ENCODE assay signal across 8 cellular contexts in the genomic region with DNA sequence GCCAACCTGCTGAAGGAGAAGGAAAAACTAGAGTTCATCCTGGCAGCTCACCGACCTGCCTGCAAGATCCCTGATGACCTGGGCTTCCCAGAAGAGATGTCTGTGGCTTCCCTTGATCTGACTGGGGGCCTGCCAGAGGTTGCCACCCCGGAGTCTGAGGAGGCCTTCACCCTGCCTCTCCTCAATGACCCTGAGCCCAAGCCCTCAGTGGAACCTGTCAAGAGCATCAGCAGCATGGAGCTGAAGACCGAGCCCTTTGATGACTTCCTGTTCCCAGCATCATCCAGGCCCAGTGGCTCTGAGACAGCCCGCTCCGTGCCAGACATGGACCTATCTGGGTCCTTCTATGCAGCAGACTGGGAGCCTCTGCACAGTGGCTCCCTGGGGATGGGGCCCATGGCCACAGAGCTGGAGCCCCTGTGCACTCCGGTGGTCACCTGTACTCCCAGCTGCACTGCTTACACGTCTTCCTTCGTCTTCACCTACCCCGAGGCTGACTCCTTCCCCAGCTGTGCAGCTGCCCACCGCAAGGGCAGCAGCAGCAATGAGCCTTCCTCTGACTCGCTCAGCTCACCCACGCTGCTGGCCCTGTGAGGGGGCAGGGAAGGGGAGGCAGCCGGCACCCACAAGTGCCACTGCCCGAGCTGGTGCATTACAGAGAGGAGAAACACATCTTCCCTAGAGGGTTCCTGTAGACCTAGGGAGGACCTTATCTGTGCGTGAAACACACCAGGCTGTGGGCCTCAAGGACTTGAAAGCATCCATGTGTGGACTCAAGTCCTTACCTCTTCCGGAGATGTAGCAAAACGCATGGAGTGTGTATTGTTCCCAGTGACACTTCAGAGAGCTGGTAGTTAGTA. TPM values are rescaled to one million over a fixed set of nuclear protein-coding genes. Genes with fewer than 3 reads are reported as not detected.
A peak's percentile ranks its signal among the peaks of the same experiment; 100 is the strongest.
DNase-seq lines count a peak whose midpoint lies in the region; ATAC-seq, FAIRE-seq and TF ChIP-seq lines count a peak whose summit lies in the region.

No MANE protein-coding gene starts in this region.

- H3K36me3 ChIP-seq in BLaER1 treated with 17β-estradiol and CSF1 and Interleukin-3, amounts not matched to agents 10 nM and 100 nM = peaks cover 21 to 39% (median 36%) of the 10 kb centered on the region in 11 experiments
- H3K36me3 ChIP-seq in SK-N-MC (ENCODE audit: insufficient read depth, low read length) (peaks cover 30% of the 10 kb centered on the region), H1 (ENCODE audit: control insufficient read depth in 2 of 4, insufficient read depth in 4 of 4, low read length in 3 of 4) (peaks cover 9 to 14% (median 10%) of the 10 kb centered on the region in 4 experiments; a peak in 7 of 8 replicates)
- peaks cover 0 to 22% (median 0%) of the 10 kb centered on the region in 3 experiments for H3K36me3 ChIP-seq in naive thymus-derived CD4-positive, alpha-beta T cell (ENCODE audit: control insufficient read depth in 2 of 3, insufficient read depth in 3 of 3, low read length in 3 of 3)

- H3K79me2 ChIP-seq in H1 (ENCODE audit: control insufficient read depth in 1 of 2, insufficient read depth in 2 of 2, low read length in 2 of 2) = peaks cover 0 to 12% of the 10 kb centered on the region in 2 experiments; a peak in 2 of 4 replicates

- POLR2A ChIA-PET in H1 (lab: Charles Lee; ENCODE audit: partially characterized antibody) = interaction anchor here (0.8 to 14.8 kb wide), 21 partner anchors 10 to 154 kb away, joined by 3 to 351 read pairs (median 5); partner anchors contain the start of gene NEK9
- POLR2A ChIA-PET in naive thymus-derived CD4-positive, alpha-beta T cell (lab: Charles Lee) = interaction anchor here (0.6 to 1.5 kb wide), 4 partner anchors 8 to 105 kb away, joined by 3 to 5 read pairs (median 4); no protein-coding TSS in a partner anchor

- peak; percentile 62 to 80 for TF ChIP-seq POLR2A in H1 (IDR thresholded peaks at IDR 0.05; ENCODE audit: control extremely low read depth in 1 of 2, low read depth in 2 of 2, low read length in 2 of 2)

- H3K27ac Mint-ChIP-seq in naive thymus-derived CD4-positive, alpha-beta T cell = peak overlapping the region in 8 of 9 donors; percentile 65 to 99 (median 87)

- peaks cover 15 to 45% (median 32%) of the 10 kb centered on the region in 7 donors for H3K4me1 Mint-ChIP-seq in naive thymus-derived CD4-positive, alpha-beta T cell

- no peak overlapping the region for H3K56ac ChIP-seq in H1 (replicated peaks; ENCODE audit: insufficient read length, low read depth, low read length)

- DNase-seq in SK-N-MC (ENCODE audit: low read depth, low spot score) = no peak
- DNase-seq in H1 (ENCODE audit: low read depth in 1 of 2, low spot score in 2 of 2) = no peak
- DNase-seq in naive thymus-derived CD4-positive, alpha-beta T cell = peak in 7 of 9 donors; percentile 11 to 60 (median 44)
- no peak for DNase-seq in glomerular visceral epithelial cell (ENCODE audit: extremely low spot score)
- DNase-seq in NCI-H510A (lab: John Stamatoyannopoulos, UW) = no peak

- peak overlapping the region in 7 of 11 experiments; percentile 15 to 100 (median 98); a peak in 13 of 22 replicates for H3K27ac ChIP-seq in BLaER1 treated with 17β-estradiol and CSF1 and Interleukin-3, amounts not matched to agents 10 nM and 100 nM
- H3K27ac ChIP-seq in SK-N-MC = 0 out of 2 replicates have a peak overlapping the region, but pooled peaks have one; percentile 26
- H3K27ac ChIP-seq in H1 (ENCODE audit: low read depth, low read length) = no peak overlapping the region; the same call in 1 of the 2 replicates
- H3K27ac ChIP-seq in naive thymus-derived CD4-positive, alpha-beta T cell (ENCODE audit: low read depth, low read length) = no peak overlapping the region

- H3K79me1 ChIP-seq in H1 (ENCODE audit: low read depth, low read length) = no peaks in the 10 kb centered on the region

- H3K27me3 Mint-ChIP-seq in naive thymus-derived CD4-positive, alpha-beta T cell = peaks cover 0 to 74% (median 3%) of the 10 kb centered on the region in 5 donors

- peak overlapping the region; percentile 80 to 100 (median 99) for H3K4me2 ChIP-seq in BLaER1 treated with 17β-estradiol and CSF1 and Interleukin-3, amounts not matched to agents 10 nM and 100 nM
- peak overlapping the region; percentile 92 for H3K4me2 ChIP-seq in H1 (ENCODE audit: insufficient read depth in 1 of 2, low read depth in 2 of 2, low read length in 2 of 2)

- H2BK20ac ChIP-seq in H1 (ENCODE audit: low read length) = peak overlapping the region; percentile 38; the same call in 1 of the 2 replicates

- H2BK12ac ChIP-seq in H1 (ENCODE audit: low read depth, low read length) = peak overlapping the region; percentile 94; the same call in 1 of the 2 replicates

- H3K23me2 ChIP-seq in H1 (ENCODE audit: low read depth, low read length) = peaks cover 24% of the 10 kb centered on the region; the same call in 1 of the 2 replicates

- peak overlapping the region; percentile 30 for H2BK120ac ChIP-seq in H1 (replicated peaks; ENCODE audit: low read depth, low read length)

- peak overlapping the region; percentile 42; the same call in 1 of the 2 replicates for H4K8ac ChIP-seq in H1 (ENCODE audit: extremely low read depth, insufficient read depth, low read length)

- ATAC-seq in naive thymus-derived CD4-positive, alpha-beta T cell = no peak
- ATAC-seq in GM18498 (IDR thresholded peaks at IDR 0.05; ENCODE audit: unreplicated experiment) = no peak
- no peak for ATAC-seq in HG03045 (IDR thresholded peaks at IDR 0.05; ENCODE audit: unreplicated experiment)

- H3K4me1 ChIP-seq in BLaER1 treated with 17β-estradiol and CSF1 and Interleukin-3, amounts not matched to agents 10 nM and 100 nM = peaks cover 32 to 87% (median 63%) of the 10 kb centered on the region in 10 experiments
- peaks cover 4 to 11% (median 10%) of the 10 kb centered on the region in 4 experiments for H3K4me1 ChIP-seq in H1 (replicated peaks in 1 of 4; ENCODE audit: control insufficient read depth in 3 of 4, insufficient read depth in 4 of 4, low read length in 3 of 4)
- peaks cover 25 to 27% of the 10 kb centered on the region in 2 donors for H3K4me1 ChIP-seq in naive thymus-derived CD4-positive, alpha-beta T cell (ENCODE audit: control insufficient read depth in 2 of 2, insufficient read depth in 2 of 2, low read length in 2 of 2)

- H2AK5ac ChIP-seq in H1 (ENCODE audit: low read depth, low read length) = peak overlapping the region; percentile 87; the same call in 1 of the 2 replicates

- no peak for TF ChIP-seq RAD21 in H1 (IDR thresholded peaks at IDR 0.05 in 1 of 2, conservative IDR thresholded peaks at IDR 0.05 in 1 of 2; ENCODE audit: low read depth in 2 of 2, low read length in 2 of 2)

- peaks cover 0 to 20% (median 0%) of the 10 kb centered on the region in 11 donors for H3K9me3 Mint-ChIP-seq in naive thymus-derived CD4-positive, alpha-beta T cell

- peak overlapping the region; percentile 40 for H3K18ac ChIP-seq in H1 (ENCODE audit: extremely low read depth, low read length)

- intact Hi-C loops in naive thymus-derived CD4-positive, alpha-beta T cell (cut with micrococcal nuclease) = no loop called here

- no peak overlapping the region for H3K23ac ChIP-seq in H1 (ENCODE audit: insufficient read length)

- peak overlapping the region; percentile 79 for H4K91ac ChIP-seq in H1 (replicated peaks; ENCODE audit: insufficient read length, low read length)

- H3K9ac ChIP-seq in BLaER1 treated with 17β-estradiol and CSF1 and Interleukin-3, amounts not matched to agents 10 nM and 100 nM = peak overlapping the region in 10 of 11 experiments; percentile 33 to 100 (median 97); a peak in 15 of 22 replicates
- H3K9ac ChIP-seq in SK-N-MC (ENCODE audit: insufficient read length) (no peak overlapping the region), H1 (replicated peaks in 1 of 4; ENCODE audit: extremely low read depth in 1 of 4, low read depth in 3 of 4, low read length in 3 of 4) (peak overlapping the region in 1 of 4 experiments; percentile 13; a peak in 1 of 7 replicates)

- peak overlapping the region; percentile 54 to 97 (median 81) for H3K4me3 Mint-ChIP-seq in naive thymus-derived CD4-positive, alpha-beta T cell

- TF ChIP-seq EP300 in H1 (IDR thresholded peaks at IDR 0.05; ENCODE audit: borderline replicate concordance in 1 of 2, low read depth in 2 of 2, low read length in 2 of 2) = no peak

- CTCF ChIA-PET in H1 (lab: Charles Lee; ENCODE audit: partially characterized antibody) = interaction anchor here (0.6 to 8.9 kb wide), 11 partner anchors 9 to 208 kb away, joined by 3 to 83 read pairs (median 4); no protein-coding TSS in a partner anchor
- CTCF ChIA-PET in naive thymus-derived CD4-positive, alpha-beta T cell (lab: Charles Lee) = interaction anchor here (0.5 kb wide), 1 partner anchor 28 kb away, joined by 3 read pairs; no protein-coding TSS in a partner anchor

- WGBS in H1 (ENCODE audit: extremely low coverage in 1 of 2, insufficient coverage in 1 of 2, insufficient read length in 1 of 2, insufficient replicate concordance in 2 of 2, low coverage in 1 of 2, low lambda C conversion rate in 2 of 2, missing lambda C conversion rate in 1 of 2), 2 experiments = 91% methylated on average over 16 of the region's 17 CpGs; no CpG with 5 or more reads in 1 of the 2 experiments

- no peak for TF ChIP-seq CTCF in H1 (IDR thresholded peaks at IDR 0.05; ENCODE audit: control extremely low read depth in 1 of 3, insufficient read depth in 1 of 3, low read depth in 1 of 3, low read length in 3 of 3)

- H3K14ac ChIP-seq in H1 (ENCODE audit: insufficient read length) = peak overlapping the region; percentile 8

- H4K20me1 ChIP-seq in BLaER1 treated with 17β-estradiol and CSF1 and Interleukin-3, amounts not matched to agents 10 nM and 100 nM = peaks cover 29 to 41% (median 32%) of the 10 kb centered on the region in 11 experiments
- peaks cover 4 to 7% of the 10 kb centered on the region in 2 experiments for H4K20me1 ChIP-seq in H1 (replicated peaks in 1 of 2; ENCODE audit: control insufficient read depth in 1 of 2, insufficient read depth in 2 of 2, low read length in 2 of 2)

- peak overlapping the region; percentile 89; the same call in 1 of the 2 replicates for H2BK5ac ChIP-seq in H1 (ENCODE audit: low read depth, low read length)

- H3K27me3 ChIP-seq in BLaER1 treated with 17β-estradiol and CSF1 and Interleukin-3, amounts not matched to agents 10 nM and 100 nM = peaks cover 0 to 49% (median 36%) of the 10 kb centered on the region in 11 experiments; a peak in 16 of 22 replicates
- H3K27me3 ChIP-seq in H1 (replicated peaks in 1 of 4; ENCODE audit: control insufficient read depth in 3 of 4, extremely low read depth in 1 of 4, insufficient read depth in 3 of 4, low read length in 3 of 4) = peaks cover 0 to 13% (median 5%) of the 10 kb centered on the region in 4 experiments; a peak in 5 of 7 replicates
- H3K27me3 ChIP-seq in naive thymus-derived CD4-positive, alpha-beta T cell (ENCODE audit: control insufficient read depth in 2 of 2, insufficient read depth in 2 of 2, low read length in 2 of 2) = peaks cover 4 to 5% of the 10 kb centered on the region in 2 donors

- peak overlapping the region; percentile 11 for H3K4ac ChIP-seq in H1 (replicated peaks; ENCODE audit: insufficient read length, low read depth, low read length)

- no peak overlapping the region for H4K5ac ChIP-seq in H1 (ENCODE audit: insufficient read length, low read depth, low read length)

- H3K36me3 Mint-ChIP-seq in naive thymus-derived CD4-positive, alpha-beta T cell = peaks cover 3 to 12% (median 5%) of the 10 kb centered on the region in 5 donors

- H2BK15ac ChIP-seq in H1 (ENCODE audit: low read length) = peak overlapping the region; percentile 81; the same call in 1 of the 2 replicates

- FAIRE-seq in H1 (lab: Jason Lieb, UNC) = no peak

- H2AFZ ChIP-seq in H1 (ENCODE audit: low read length) = no peak overlapping the region

- H3K9me3 ChIP-seq in BLaER1 treated with 17β-estradiol and CSF1 and Interleukin-3, amounts not matched to agents 10 nM and 100 nM (replicated peaks in 1 of 11) = peaks cover 0 to 24% (median 0%) of the 10 kb centered on the region in 11 experiments; a peak in 7 of 22 replicates
- H3K9me3 ChIP-seq in SK-N-MC (ENCODE audit: low read depth, low read length) (no peaks in the 10 kb centered on the region), H1 (ENCODE audit: insufficient read depth in 2 of 2, low read depth in 1 of 2, low read length in 1 of 2) (no peaks in the 10 kb centered on the region)
- H3K9me3 ChIP-seq in naive thymus-derived CD4-positive, alpha-beta T cell (ENCODE audit: control insufficient read depth in 2 of 3, low read length in 3 of 3) = no peaks in the 10 kb centered on the region

- peak overlapping the region; percentile 78 to 99 (median 98) for H3K4me3 ChIP-seq in BLaER1 treated with 17β-estradiol and CSF1 and Interleukin-3, amounts not matched to agents 10 nM and 100 nM
- H3K4me3 ChIP-seq in SK-N-MC = peak overlapping the region; percentile 98
- H3K4me3 ChIP-seq in H1 (ENCODE audit: extremely low read depth in 1 of 4, insufficient read depth in 2 of 4, low read depth in 3 of 4, low read length in 4 of 4) = peak overlapping the region in 3 of 4 experiments; percentile 71 to 85 (median 78); a peak in 5 of 8 replicates
- no peak overlapping the region for H3K4me3 ChIP-seq in naive thymus-derived CD4-positive, alpha-beta T cell (ENCODE audit: low read length)

RNA-seq across cellular contexts. Expression of gene FOS, which starts 2.4 kb away (rescaled TPM):
- total RNA-seq in H1 (2021; fragmentation: NEBNext Ultra II Directional; extraction: Animal tissue kit (Norgen Biotek cat#: 25700)) = 51.5 and 51.8 TPM in 2 replicates
- 50.2 and 74.5 TPM in 2 replicates for polyA plus RNA-seq in H1 (2011; rRNA removed)
- polyA plus RNA-seq in H1 (2011; cell fraction: cytosol; rRNA removed) = 29.8 TPM
- 236 TPM for polyA plus RNA-seq in H1 (2011; cell fraction: nucleus; rRNA removed)
- 36.4 to 90.0 TPM (median 56.1 TPM) in 4 replicates for polyA plus RNA-seq in H1 (2012, experiment 1 of 2)
- polyA plus RNA-seq in H1 (2012, experiment 2 of 2) = 60.5 TPM
- polyA plus RNA-seq in H1 (2013, experiment 1 of 2) = 8.6 TPM
- polyA plus RNA-seq in H1 (2013, experiment 2 of 2) = 8.3 TPM
- polyA minus RNA-seq in H1 (2011; rRNA and poly(A)+ RNA removed) = 35.8 and 91.1 TPM in 2 replicates
- 38.5 TPM for polyA minus RNA-seq in H1 (2011; cell fraction: cytosol; rRNA and poly(A)+ RNA removed)
- polyA minus RNA-seq in H1 (2011; cell fraction: nucleus; rRNA and poly(A)+ RNA removed) = 604 TPM
- 1,000 to 10,000 TPM in 2 of 5 experiments, 10 to 100 TPM in 2, 1 to 10 TPM in 1; 9.4 to 4,557 (median 14.4) TPM for total RNA-seq in naive thymus-derived CD4-positive, alpha-beta T cell
- 10 to 100 TPM; 27.5 to 96.7 TPM for polyA plus RNA-seq in naive thymus-derived CD4-positive, alpha-beta T cell

Comparison
In these comparisons a context has a peak if more than half of its experiments do, and no peak if none do; other contexts are left out.
1. H3K27ac ChIP-seq: peak in BLaER1 treated with 17β-estradiol and CSF1 and Interleukin-3, amounts not matched to agents 10 nM and 100 nM (7 of 11) and SK-N-MC (single experiment); none in H1 (single experiment) and naive thymus-derived CD4-positive, alpha-beta T cell (single experiment).
2. DNase-seq: peak in naive thymus-derived CD4-positive, alpha-beta T cell (7 of 9); none in SK-N-MC (single experiment), H1 (0 of 2), glomerular visceral epithelial cell (single experiment) and NCI-H510A (single experiment).